In the genomic region with DNA sequence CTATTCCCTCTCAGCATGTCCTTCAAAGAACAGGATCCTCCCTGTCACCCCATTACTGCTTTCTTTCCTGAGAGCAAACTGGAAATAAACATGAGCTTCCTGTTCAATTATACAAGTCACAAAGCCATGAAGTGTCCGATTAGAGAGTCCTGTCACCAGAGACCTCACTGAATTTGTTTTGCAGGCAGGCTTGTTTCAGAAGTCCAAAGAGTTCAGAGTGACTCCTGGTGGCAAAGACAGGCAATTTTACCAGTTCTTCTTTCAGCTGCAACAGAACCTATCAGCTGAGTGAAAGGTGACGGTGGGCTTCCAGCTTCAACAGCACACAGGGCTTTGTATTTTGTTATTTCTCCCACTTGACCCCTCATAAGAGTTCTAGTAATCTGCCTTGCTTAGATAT, we compare ENCODE assay signal across 11 cellular contexts. TPM values are rescaled to one million over a fixed set of nuclear protein-coding genes. Genes with fewer than 3 reads are reported as not detected.
DNase-seq lines count a peak whose midpoint lies in the region; ATAC-seq and TF ChIP-seq lines count a peak whose summit lies in the region.
"Had no signal": no experiment of that assay in that cellular context is flagged by ENCODE, and none has a peak within 500 bp of the region (broad histone marks: within the 10 kb centered on the region; RNA-seq: fewer than 3 reads in every experiment).

No MANE protein-coding gene starts in this region.

- ATAC-seq in GM21737 (IDR thresholded peaks at IDR 0.05; ENCODE audit: unreplicated experiment) (no peak), GM18517 (IDR thresholded peaks at IDR 0.05; ENCODE audit: unreplicated experiment) (no peak)

- no peak overlapping the region for H2AFZ ChIP-seq in SK-N-SH (ENCODE audit: low read depth)

- TF ChIP-seq RAD21 in SK-N-SH (IDR thresholded peaks at IDR 0.05; ENCODE audit: low read length), result peak; percentile 55

- no peak overlapping the region for H3K4me3 ChIP-seq in SK-N-SH (ENCODE audit: low read depth in 2 of 2, low read length in 1 of 2)
- no peak overlapping the region for H3K4me3 ChIP-seq in fibroblast of villous mesenchyme (ENCODE audit: low read depth, low read length)
- no peak overlapping the region for H3K4me3 ChIP-seq in retinal pigment epithelial cell (ENCODE audit: low read length)
- H3K4me3 ChIP-seq in SJCRH30, result no peak overlapping the region
- H3K4me3 ChIP-seq: BLaER1 treated with 17β-estradiol and CSF1 and Interleukin-3, amounts not matched to agents 10 nM and 100 nM; skin epidermis had no signal

- H3K36me3 ChIP-seq in SK-N-SH (replicated peaks in 1 of 2; ENCODE audit: control insufficient read depth in 1 of 2, insufficient read depth in 2 of 2, low read length in 1 of 2) (peaks cover 20 to 22% of the 10 kb centered on the region in 2 experiments), SJCRH30 (peaks cover 8% of the 10 kb centered on the region)

- H3K4me1 ChIP-seq in SK-N-SH (ENCODE audit: control insufficient read depth in 1 of 2, insufficient read depth in 2 of 2, low read depth in 1 of 2, low read length in 1 of 2) (no peaks in the 10 kb centered on the region; a peak in 1 of 4 replicates), SJCRH30 (no peaks in the 10 kb centered on the region)

- TF ChIP-seq EP300 in SK-N-SH (IDR thresholded peaks at IDR 0.05; ENCODE audit: borderline replicate concordance in 1 of 2, low read depth in 1 of 2, low read length in 1 of 2), result no peak

- H3F3A ChIP-seq in SK-N-SH (replicated peaks; ENCODE audit: insufficient read depth), result no peaks in the 10 kb centered on the region

- CTCF ChIA-PET in SK-N-SH (lab: Yijun Ruan, JAX), result interaction anchor here (0.7 to 2.8 kb wide), 23 partner anchors 10 to 383 kb away, joined by 3 to 14 read pairs (median 3); a partner anchor contains a TSS

- H3K79me2 ChIP-seq in SK-N-SH (ENCODE audit: insufficient read depth), result peaks cover 7% of the 10 kb centered on the region; the same call in 1 of the 2 replicates

- H3K9me3 ChIP-seq in SK-N-SH (no peaks in the 10 kb centered on the region), SJCRH30 (replicated peaks) (no peaks in the 10 kb centered on the region)

- 17% methylated on average over 2 of the region's 2 CpGs for WGBS in SK-N-SH (ENCODE audit: low lambda C conversion rate)

- DNase-seq in SIG-M5 treated with dmso at 0.1 percent for 504 hours (lab: John Stamatoyannopoulos, UW; ENCODE audit: unreplicated experiment) (peak; percentile 10), SIG-M5 (lab: John Stamatoyannopoulos, UW) (no peak), SK-N-SH (no peak), fibroblast of villous mesenchyme (ENCODE audit: low read depth) (peak; percentile 58), retinal pigment epithelial cell (ENCODE audit: low read depth) (no peak), SJCRH30 (no peak)
- DNase-seq: effector memory CD4-positive, alpha-beta T cell had no signal

- TF ChIP-seq CTCF in SK-N-SH (IDR thresholded peaks at IDR 0.05) (peak; percentile 55), fibroblast of villous mesenchyme (IDR thresholded peaks at IDR 0.05; ENCODE audit: insufficient read depth, low read depth, low read length) (peak; percentile 55), retinal pigment epithelial cell (conservative IDR thresholded peaks at IDR 0.05; ENCODE audit: low read depth, low read length) (peak; percentile 54)

- H3K27me3 ChIP-seq in SK-N-SH (ENCODE audit: insufficient read depth), result peaks cover 9% of the 10 kb centered on the region; the same call in 1 of the 2 replicates
- H3K27me3 ChIP-seq in SJCRH30, result no peaks in the 10 kb centered on the region

- POLR2A ChIA-PET in SK-N-SH (lab: Yijun Ruan, JAX), result interaction anchor here (0.8 kb wide), 1 partner anchor 20 kb away, joined by 3 read pairs; no protein-coding TSS in a partner anchor

- H3K27ac ChIP-seq in SK-N-SH (ENCODE audit: low read depth in 2 of 2, low read length in 1 of 2) (no peak overlapping the region), SJCRH30 (no peak overlapping the region)
- H3K27ac ChIP-seq: BLaER1 treated with 17β-estradiol and CSF1 and Interleukin-3, amounts not matched to agents 10 nM and 100 nM; skin epidermis had no signal

- H3K9ac ChIP-seq in SK-N-SH, result no peak overlapping the region
- H3K9ac ChIP-seq: BLaER1 treated with 17β-estradiol and CSF1 and Interleukin-3, amounts not matched to agents 10 nM and 100 nM had no signal

- no peaks in the 10 kb centered on the region for H3K9me2 ChIP-seq in SK-N-SH

- H4K20me1 ChIP-seq in SK-N-SH (ENCODE audit: insufficient read depth), result no peaks in the 10 kb centered on the region

- H3K4me2 ChIP-seq in SK-N-SH, result no peak overlapping the region

TF ChIP-seq in SK-N-SH, 30 proteins besides CTCF, POLR2A, EP300 and RAD21:
- TF ChIP-seq RXRA (IDR thresholded peaks at IDR 0.05; ENCODE audit: borderline replicate concordance, low read depth) (no peak), TEAD4 (IDR thresholded peaks at IDR 0.05; ENCODE audit: borderline replicate concordance, insufficient read depth) (no peak), SMC3 (IDR thresholded peaks at IDR 0.05; ENCODE audit: low read depth, low read length) (peak; percentile 36)

RNA-seq across cellular contexts. Expression of a gene that starts 6.4 kb away (rescaled TPM):
- polyA plus RNA-seq in SK-N-SH (2012; rRNA removed), result 14.6 and 17.0 TPM in 2 replicates
- 9.2 and 13.9 TPM in 2 replicates for polyA plus RNA-seq in SK-N-SH (2012; cell fraction: cytosol; rRNA removed)
- polyA plus RNA-seq in SK-N-SH (2012; cell fraction: nucleus; rRNA removed), result 9.0 and 9.3 TPM in 2 replicates
- total RNA-seq in fibroblast of villous mesenchyme, result 21.2 and 22.5 TPM in 2 replicates
- 36.0 and 36.3 TPM in 2 replicates for total RNA-seq in SJCRH30 (2014; rRNA removed; shearing (Covaris generic))

RNA-seq across cellular contexts. Expression of a gene that starts 14.2 kb away (rescaled TPM):
- polyA plus RNA-seq in SK-N-SH (2012; rRNA removed), result 0.03 and 0.19 TPM in 2 replicates
- 0.01 and 0.03 TPM in 2 replicates for polyA plus RNA-seq in SK-N-SH (2012; cell fraction: cytosol; rRNA removed)
- polyA plus RNA-seq in SK-N-SH (2012; cell fraction: nucleus; rRNA removed), result 0.89 and 1.1 TPM in 2 replicates
- under 0.01 and 0.32 TPM in 2 replicates for total RNA-seq in fibroblast of villous mesenchyme
- 0.08 and 0.32 TPM in 2 replicates for total RNA-seq in SJCRH30 (2014; rRNA removed; shearing (Covaris generic))

RNA-seq across cellular contexts. Expression of a gene that starts 15.1 kb away (rescaled TPM):
- polyA plus RNA-seq in SK-N-SH (2012; rRNA removed), result 169 and 205 TPM in 2 replicates
- polyA plus RNA-seq in SK-N-SH (2012; cell fraction: cytosol; rRNA removed), result 201 and 204 TPM in 2 replicates
- polyA plus RNA-seq in SK-N-SH (2012; cell fraction: nucleus; rRNA removed), result 85.0 and 91.8 TPM in 2 replicates
- 91.5 and 101 TPM in 2 replicates for total RNA-seq in fibroblast of villous mesenchyme
- 98.0 and 121 TPM in 2 replicates for total RNA-seq in SJCRH30 (2014; rRNA removed; shearing (Covaris generic))

RNA-seq across cellular contexts. Expression of a gene that starts 24.3 kb away (rescaled TPM):
- 0.02 and 0.08 TPM in 2 replicates for polyA plus RNA-seq in SK-N-SH (2012; rRNA removed)
- 0.10 and 0.14 TPM in 2 replicates for polyA plus RNA-seq in SK-N-SH (2012; cell fraction: cytosol; rRNA removed)
- polyA plus RNA-seq in SK-N-SH (2012; cell fraction: nucleus; rRNA removed), result 0.05 and 0.12 TPM in 2 replicates
- total RNA-seq in fibroblast of villous mesenchyme, result 0.32 TPM in 1 of 2 replicates, not detected in the other
- 0.04 and 0.33 TPM in 2 replicates for total RNA-seq in SJCRH30 (2014; rRNA removed; shearing (Covaris generic))

Comparison
In these comparisons a context has a peak if more than half of its experiments do, and no peak if none do; other contexts are left out.
1. DNase-seq: peak in SIG-M5 treated with dmso at 0.1 percent for 504 hours (single experiment) and fibroblast of villous mesenchyme (single experiment); none in SIG-M5 (single experiment), SK-N-SH (single experiment), retinal pigment epithelial cell (single experiment) and SJCRH30 (0 of 2).
2. Peak in every context shown above with its lines, with median percentiles within 50 percentile points of each other: CTCF ChIP-seq.